In genomic region chr14:69828372-69828771, GRCh38 we compare ENCODE assay signal across 26 cellular contexts. TPM values are rescaled to one million over a fixed set of nuclear protein-coding genes. Genes with fewer than 3 reads are reported as not detected.
DNase-seq lines count a peak whose midpoint lies in the region; ATAC-seq, FAIRE-seq and TF ChIP-seq lines count a peak whose summit lies in the region.
"Had no signal": no experiment of that assay in that cellular context is flagged by ENCODE, and none has a peak within 500 bp of the region (broad histone marks: within the 10 kb centered on the region; RNA-seq: fewer than 3 reads in every experiment).

No MANE protein-coding gene starts in this region.

- H3K23me2 ChIP-seq in H9 (ENCODE audit: insufficient read length, low read depth, low read length, poor library complexity, severe bottlenecking) = no peaks in the 10 kb centered on the region

- no peak overlapping the region for H2BK120ac ChIP-seq in H9 (ENCODE audit: low read depth, low read length, poor library complexity, severe bottlenecking)

- H3K4me1 ChIP-seq in thyroid gland (no peaks in the 10 kb centered on the region), H9 (ENCODE audit: insufficient read depth, low read length) (no peaks in the 10 kb centered on the region)
- H3K4me1 ChIP-seq: A549, BE2C, HAP-1 had no signal

- H4K91ac ChIP-seq in H9 (ENCODE audit: insufficient read length, low read depth, low read length) = no peak overlapping the region

- no peaks in the 10 kb centered on the region for H3K36me3 ChIP-seq in MG63
- H3K36me3 ChIP-seq in thyroid gland = no peaks in the 10 kb centered on the region
- H3K36me3 ChIP-seq: BE2C, HAP-1 had no signal

- H4K5ac ChIP-seq in H9 (ENCODE audit: insufficient read length, low read depth, low read length) = no peak overlapping the region

- H4K20me1 ChIP-seq in H9 (ENCODE audit: control insufficient read depth, insufficient read depth, insufficient read length) = no peaks in the 10 kb centered on the region

- no peak overlapping the region for H3K4ac ChIP-seq in H9 (ENCODE audit: low read depth, low read length)

- H3K27ac ChIP-seq in thyroid gland (no peak overlapping the region), H9 (ENCODE audit: insufficient read length, low read depth, low read length) (no peak overlapping the region)
- H3K27ac ChIP-seq: A549 had no signal

- H3T11ph ChIP-seq in H9 (ENCODE audit: low read length) = no peak overlapping the region

- 74 to 76% methylated on average over 4 of the region's 4 CpGs for WGBS in thyroid gland, 2 donors
- WGBS in H9 (ENCODE audit: extremely low coverage, insufficient read length, low lambda C conversion rate) = 100% methylated on average over 2 of the region's 4 CpGs

- H3K79me1 ChIP-seq in H9 (ENCODE audit: insufficient read depth, low read depth, low read length, poor library complexity, severe bottlenecking) = no peaks in the 10 kb centered on the region

- H2AFZ ChIP-seq in H9 (ENCODE audit: low read length) = no peak overlapping the region

- no peak overlapping the region for H4K8ac ChIP-seq in H9 (replicated peaks; ENCODE audit: insufficient read length, low read depth, low read length)

- H2AK5ac ChIP-seq in H9 (ENCODE audit: insufficient read length, low read length) = no peak overlapping the region

- H2BK20ac ChIP-seq in H9 (ENCODE audit: low read depth, low read length, poor library complexity, severe bottlenecking) = no peak overlapping the region

- H2BK15ac ChIP-seq in H9 (ENCODE audit: low read depth, low read length) = no peak overlapping the region

- no peak overlapping the region for H3K14ac ChIP-seq in H9 (ENCODE audit: insufficient read depth, low read length)

- H2BK12ac ChIP-seq in H9 (ENCODE audit: insufficient read length, low read depth, low read length) = no peak overlapping the region

- H3K4me3 Mint-ChIP-seq in H9 = no peak overlapping the region
- no peak overlapping the region for H3K4me3 Mint-ChIP-seq in natural killer cell treated with Interleukin-12 subunit alpha and Interleukin-12 subunit beta and Interleukin-15 and Interleukin-18, amount 100 ng/mL, for 72 hours

- H3K9me3 ChIP-seq in MG63 (peaks cover 3% of the 10 kb centered on the region; the same call in 1 of the 2 replicates), thyroid gland (no peaks in the 10 kb centered on the region), H9 (ENCODE audit: control insufficient read depth, low read depth, low read length) (no peaks in the 10 kb centered on the region)
- H3K9me3 ChIP-seq: BE2C, HAP-1 had no signal

- no peak overlapping the region for H3K56ac ChIP-seq in H9 (ENCODE audit: insufficient read length, low read depth, low read length)

- H3K4me3 ChIP-seq in MG63 = no peak overlapping the region
- no peak overlapping the region for H3K4me3 ChIP-seq in thyroid gland (replicated peaks in 1 of 3)
- H3K4me3 ChIP-seq: A549, GM12878, HAP-1, K562 had no signal

- no peak overlapping the region for H3K23ac ChIP-seq in H9 (ENCODE audit: insufficient read length, low read depth, low read length)

- H3K9ac ChIP-seq in H9 (ENCODE audit: extremely low read depth, insufficient read length, low read length) = no peak overlapping the region

- no peak for FAIRE-seq in H54 (lab: Jason Lieb, UNC)
- FAIRE-seq: A549, D721Med, HepG2, K562, RCC 7860 had no signal

- H3K36me3 Mint-ChIP-seq in H9 (ENCODE audit: insufficient read depth in 1 of 3, low read depth in 3 of 3) = peaks cover 2 to 8% (median 3%) of the 10 kb centered on the region in 3 experiments; a peak in 2 of 7 replicates
- H3K36me3 Mint-ChIP-seq in natural killer cell treated with Interleukin-12 subunit alpha and Interleukin-12 subunit beta and Interleukin-15 and Interleukin-18, amount 100 ng/mL, for 72 hours = no peaks in the 10 kb centered on the region

- no peaks in the 10 kb centered on the region for H3K27me3 ChIP-seq in MG63
- H3K27me3 ChIP-seq in thyroid gland = no peaks in the 10 kb centered on the region
- H3K27me3 ChIP-seq in H9 (ENCODE audit: insufficient read depth, low read length) = no peaks in the 10 kb centered on the region
- H3K27me3 ChIP-seq: BE2C had no signal

- H3K4me1 Mint-ChIP-seq in H9 = no peaks in the 10 kb centered on the region
- H3K4me1 Mint-ChIP-seq in natural killer cell treated with Interleukin-12 subunit alpha and Interleukin-12 subunit beta and Interleukin-15 and Interleukin-18, amount 100 ng/mL, for 72 hours (ENCODE audit: low read depth in 2 of 2) = no peaks in the 10 kb centered on the region

- H3K27ac Mint-ChIP-seq in H9 = no peak overlapping the region
- no peak overlapping the region for H3K27ac Mint-ChIP-seq in natural killer cell treated with Interleukin-12 subunit alpha and Interleukin-12 subunit beta and Interleukin-15 and Interleukin-18, amount 100 ng/mL, for 72 hours

- H3K79me2 ChIP-seq in H9 (ENCODE audit: insufficient read depth, low read length) = no peaks in the 10 kb centered on the region

- no peak for TF ChIP-seq CTCF in thyroid gland (IDR thresholded peaks at IDR 0.05)
- no peak for TF ChIP-seq CTCF in H9 (conservative IDR thresholded peaks at IDR 0.05)

- no peak for TF ChIP-seq POLR2A in thyroid gland (IDR thresholded peaks at IDR 0.05)
- TF ChIP-seq POLR2A in H54 (IDR thresholded peaks at IDR 0.05; ENCODE audit: low read depth, low read length) = no peak

- H3K9me3 Mint-ChIP-seq in H9 = peaks cover 8 to 13% of the 10 kb centered on the region in 2 experiments; a peak in 4 of 5 replicates
- no peaks in the 10 kb centered on the region for H3K9me3 Mint-ChIP-seq in natural killer cell treated with Interleukin-12 subunit alpha and Interleukin-12 subunit beta and Interleukin-15 and Interleukin-18, amount 100 ng/mL, for 72 hours

- DNase-seq in MG63 (peak; percentile 84), cerebellum (ENCODE audit: low spot score) (peak; percentile 7), kidney tubule cell (ENCODE audit: low spot score) (peak; percentile 57), thyroid gland (peak; percentile 52 to 74), H9 (no peak), H54 (ENCODE audit: insufficient read length, low spot score) (no peak)
- DNase-seq in natural killer cell treated with Interleukin-12 subunit alpha and Interleukin-12 subunit beta and Interleukin-15 and Interleukin-18, amount 100 ng/mL, for 72 hours (ENCODE audit: low spot score) = no peak
- DNase-seq: BE2C, DMS79 treated with DMSO at 0.1 percent for 48 hours, MM.1S, NCI-H1048, NCI-H1417 treated with DMSO at 0.1 percent for 48 hours, NCI-H187 treated with DMSO at 0.1 percent for 48 hours, NCI-H510A treated with DMSO at 0.1 percent for 48 hours, NCI-H748 treated with DMSO at 0.1 percent for 48 hours had no signal

- no peak overlapping the region for H3K18ac ChIP-seq in H9 (ENCODE audit: insufficient read length, low read depth, low read length)

- intact Hi-C loops in thyroid gland (cut with DNase I) = no loop called here

- H2BK5ac ChIP-seq in H9 (ENCODE audit: insufficient read length, low read length) = no peak overlapping the region

- no peak for ATAC-seq in natural killer cell treated with Interleukin-12 subunit alpha and Interleukin-12 subunit beta and Interleukin-15 and Interleukin-18, amount 100 ng/mL, for 72 hours
- ATAC-seq: A549, GM12878, HepG2, K562, Right ventricle myocardium inferior had no signal

- H3K27me3 Mint-ChIP-seq in H9 (ENCODE audit: low read depth) = no peaks in the 10 kb centered on the region; the same call in 1 of the 2 replicates
- H3K27me3 Mint-ChIP-seq in natural killer cell treated with Interleukin-12 subunit alpha and Interleukin-12 subunit beta and Interleukin-15 and Interleukin-18, amount 100 ng/mL, for 72 hours = peaks cover 5 to 12% of the 10 kb centered on the region in 2 donors

- H3K4me2 ChIP-seq in H9 (ENCODE audit: insufficient read depth, insufficient read length, low read length) = no peak overlapping the region
- H3K4me2 ChIP-seq: A549 had no signal

RNA-seq across cellular contexts. Expression of gene SLC10A1, which starts 31.3 kb away (rescaled TPM):
- total RNA-seq in MG63 (2014; rRNA removed; shearing (Covaris generic); ENCODE audit: low replicate concordance) = not detected in 2 replicates
- not detected for total RNA-seq in cerebellum
- not detected for total RNA-seq in thyroid gland
- total RNA-seq in H9 (2021) = not detected in 2 replicates
- total RNA-seq in natural killer cell treated with Interleukin-12 subunit alpha and Interleukin-12 subunit beta and Interleukin-15 and Interleukin-18, amount 100 ng/mL, for 72 hours = not detected
- total RNA-seq: GM12878, HepG2, K562, LHCN-M2, OCI-LY7, Right ventricle myocardium inferior, SK-MEL-5 had no signal

RNA-seq across cellular contexts. Expression of gene SMOC1, which starts 50.8 kb away (rescaled TPM):
- 9.7 and 24.1 TPM in 2 replicates for total RNA-seq in MG63 (2014; rRNA removed; shearing (Covaris generic); ENCODE audit: low replicate concordance)
- total RNA-seq in cerebellum (83.4 TPM), thyroid gland (1 to 10 TPM; 3.4 to 7.3 (median 3.7) TPM), H9 (2021) (0.68 and 0.72 TPM in 2 replicates)
- total RNA-seq in natural killer cell treated with Interleukin-12 subunit alpha and Interleukin-12 subunit beta and Interleukin-15 and Interleukin-18, amount 100 ng/mL, for 72 hours = not detected
- total RNA-seq: OCI-LY7, SK-MEL-5 had no signal

Comparison
In these comparisons a context has a peak if more than half of its experiments do, and no peak if none do; other contexts are left out.
1. DNase-seq: peak in MG63 (single experiment), cerebellum (single experiment), kidney tubule cell (single experiment) and thyroid gland (2 of 2); none in H9 (single experiment), natural killer cell treated with Interleukin-12 subunit alpha and Interleukin-12 subunit beta and Interleukin-15 and Interleukin-18, amount 100 ng/mL, for 72 hours (single experiment) and H54 (single experiment).